In the genomic region with DNA sequence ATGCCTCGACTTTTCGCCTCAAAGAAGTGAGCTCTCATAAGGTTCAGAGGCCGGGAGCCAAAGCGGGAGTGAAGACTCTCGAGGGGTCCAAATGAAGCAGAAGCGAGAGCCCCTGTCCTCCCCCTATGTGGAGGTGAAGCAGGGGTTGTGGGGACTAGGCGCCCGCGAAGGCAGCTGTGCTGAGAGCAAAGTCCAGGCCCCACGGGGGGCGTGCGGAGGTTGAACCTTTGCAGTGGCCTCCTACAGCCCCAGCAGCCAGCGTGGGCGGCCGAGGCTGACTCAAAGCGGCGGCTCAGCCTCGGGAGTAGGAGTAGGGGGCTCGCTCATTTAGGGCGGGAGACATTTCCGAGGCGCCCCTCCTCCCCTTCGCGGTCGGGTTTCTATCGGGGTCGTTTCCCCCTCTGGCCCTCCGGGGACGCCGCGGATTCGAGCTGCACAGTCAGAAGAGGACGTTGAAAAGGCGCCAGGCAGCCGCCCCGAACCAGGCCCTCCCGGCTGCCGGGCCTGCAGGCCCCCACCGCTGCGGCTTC, we compare ENCODE assay signal across 8 cellular contexts. TPM values are rescaled to one million over a fixed set of nuclear protein-coding genes. Genes with fewer than 3 reads are reported as not detected.
DNase-seq lines count a peak whose midpoint lies in the region; ATAC-seq and TF ChIP-seq lines count a peak whose summit lies in the region.

No MANE protein-coding gene starts in this region.

- peak overlapping the region; percentile 34 for H3K27ac ChIP-seq in mammary epithelial cell (ENCODE audit: insufficient read depth, low read depth, low read length)
- peak overlapping the region; percentile 87 for H3K27ac ChIP-seq in mesenchymal stem cell (ENCODE audit: low read length, poor library complexity, severe bottlenecking)

- peak overlapping the region; percentile 93 for H2BK15ac ChIP-seq in mesenchymal stem cell (ENCODE audit: low read depth, poor library complexity, severe bottlenecking)

- no peaks in the 10 kb centered on the region for H4K20me1 ChIP-seq in mammary epithelial cell (ENCODE audit: insufficient read depth, low read length)

- peak overlapping the region; percentile 69 for H2BK5ac ChIP-seq in mesenchymal stem cell (ENCODE audit: low read depth, low read length, poor library complexity, severe bottlenecking)

- H3K23ac ChIP-seq in mesenchymal stem cell (ENCODE audit: low read length in 2 of 2), result peak overlapping the region in 1 of 2 experiments; percentile 72

- 2% methylated on average over 13 of the region's 40 CpGs for WGBS in mammary epithelial cell (ENCODE audit: low coverage, missing lambda C conversion rate)
- under 1% methylated on average over 39 of the region's 40 CpGs for WGBS in mesenchymal stem cell

- H2AK5ac ChIP-seq in mesenchymal stem cell (ENCODE audit: low read length, severe bottlenecking), result peak overlapping the region; percentile 73

- H3K4me1 Mint-ChIP-seq in stimulated activated naive B cell treated with anti-CD40 and anti-IgM and Interleukin-4, amounts not matched to agents 10 μg/mL and 1 μg/mL and 100 μg/mL, for 72 hours, result peaks cover 26 to 41% of the 10 kb centered on the region in 2 donors

- peaks cover 39% of the 10 kb centered on the region for H3K79me2 ChIP-seq in mammary epithelial cell (ENCODE audit: insufficient read depth, low read length)

- H3K9ac ChIP-seq in mammary epithelial cell (ENCODE audit: insufficient read depth, low read length) (peak overlapping the region; percentile 43), mesenchymal stem cell (ENCODE audit: low read length) (peak overlapping the region; percentile 94)

- CTCF ChIA-PET in mammary epithelial cell (lab: Charles Lee; ENCODE audit: low non-redundant PET), result no interaction called here

- H3K27me3 Mint-ChIP-seq in stimulated activated naive B cell treated with anti-CD40 and anti-IgM and Interleukin-4, amounts not matched to agents 10 μg/mL and 1 μg/mL and 100 μg/mL, for 72 hours, result no peaks in the 10 kb centered on the region

- dilution Hi-C loops in mammary epithelial cell (cut with HindIII; ENCODE audit: low sequenced_read_pairs), result no loop called here

- peak overlapping the region; percentile 95 for H3K27ac Mint-ChIP-seq in stimulated activated naive B cell treated with anti-CD40 and anti-IgM and Interleukin-4, amounts not matched to agents 10 μg/mL and 1 μg/mL and 100 μg/mL, for 72 hours

- H3K9me3 Mint-ChIP-seq in stimulated activated naive B cell treated with anti-CD40 and anti-IgM and Interleukin-4, amounts not matched to agents 10 μg/mL and 1 μg/mL and 100 μg/mL, for 72 hours, result no peaks in the 10 kb centered on the region

- no TSS peak for BruUV-seq in mammary epithelial cell (replicated peaks; lab: Mats Ljungman, UMichigan)

- H3K4me1 ChIP-seq in mammary epithelial cell (ENCODE audit: insufficient read depth, low read length), result peaks cover 30% of the 10 kb centered on the region
- peaks cover 9% of the 10 kb centered on the region for H3K4me1 ChIP-seq in mesenchymal stem cell (ENCODE audit: control insufficient read depth, insufficient read depth, low read depth, low read length)

- peak overlapping the region; percentile 94 for H2BK120ac ChIP-seq in mesenchymal stem cell (ENCODE audit: low read depth, low read length)

- H3K4me3 ChIP-seq in mammary epithelial cell (replicated peaks in 1 of 3; ENCODE audit: insufficient read depth in 1 of 3, low read depth in 2 of 3, low read length in 3 of 3) (peak overlapping the region; percentile 43 to 85 (median 44)), mesenchymal stem cell (ENCODE audit: insufficient read depth in 1 of 2, low read depth in 1 of 2, low read length in 2 of 2) (peak overlapping the region; percentile 87 to 98)

- H3K9me3 ChIP-seq in mammary epithelial cell (replicated peaks; ENCODE audit: insufficient read depth, low read length), result no peaks in the 10 kb centered on the region
- H3K9me3 ChIP-seq in mesenchymal stem cell (ENCODE audit: control insufficient read depth, low read length), result no peaks in the 10 kb centered on the region

- intact Hi-C loops in mammary epithelial cell (cut with micrococcal nuclease), result loop anchor here (2.0 to 10.0 kb wide), 6 partner anchors 28 to 268 kb away; no protein-coding TSS in a partner anchor

- H3K79me1 ChIP-seq in mesenchymal stem cell (replicated peaks; ENCODE audit: low read length, poor library complexity, severe bottlenecking), result peaks cover 4% of the 10 kb centered on the region

- H3K4me2 ChIP-seq in mammary epithelial cell (ENCODE audit: insufficient read depth, low read depth, low read length) (peak overlapping the region; percentile 94), mesenchymal stem cell (ENCODE audit: low read length, poor library complexity, severe bottlenecking) (peak overlapping the region; percentile 97)

- H3K27me3 ChIP-seq in mammary epithelial cell (ENCODE audit: insufficient read depth, low read length) (no peaks in the 10 kb centered on the region), mesenchymal stem cell (ENCODE audit: control insufficient read depth in 1 of 2, insufficient read depth in 1 of 2, low read length in 2 of 2) (no peaks in the 10 kb centered on the region)

- in situ Hi-C loops in mammary epithelial cell (cut with MboI; ENCODE audit: low sequenced_read_pairs in 2 of 2), result no loop called here

- ATAC-seq in HG02588 (IDR thresholded peaks at IDR 0.05; ENCODE audit: unreplicated experiment), result peak; percentile 36
- ATAC-seq in stimulated activated naive B cell treated with anti-CD40 and anti-IgM and Interleukin-4, amounts not matched to agents 10 μg/mL and 1 μg/mL and 100 μg/mL, for 72 hours (replicated peaks), result peak; percentile 49 to 51

- H3K18ac ChIP-seq in mesenchymal stem cell (ENCODE audit: low read depth in 1 of 2, low read length in 2 of 2), result peak overlapping the region; percentile 98 to 99

- H3K36me3 ChIP-seq in mammary epithelial cell (ENCODE audit: insufficient read depth, low read length) (no peaks in the 10 kb centered on the region), mesenchymal stem cell (ENCODE audit: control insufficient read depth in 1 of 2, insufficient read depth in 2 of 2, low read depth in 1 of 2, low read length in 2 of 2) (no peaks in the 10 kb centered on the region)

- DNase-seq in DMS 273 (lab: John Stamatoyannopoulos, UW; ENCODE audit: unreplicated experiment) (peak; percentile 80), DMS 273 treated with DMSO at 0.1 percent for 48 hours (lab: John Stamatoyannopoulos, UW) (no peak), NCI-H69 (lab: John Stamatoyannopoulos, UW) (peak; percentile 76), mammary epithelial cell (no peak), mesenchymal stem cell (no peak), ecto neural progenitor cell (ENCODE audit: low spot score) (no peak)
- DNase-seq in stimulated activated naive B cell treated with anti-CD40 and anti-IgM and Interleukin-4, amounts not matched to agents 10 μg/mL and 1 μg/mL and 100 μg/mL, for 72 hours, result no peak

- TF ChIP-seq CTCF in mammary epithelial cell (conservative IDR thresholded peaks at IDR 0.05 in 1 of 2, IDR thresholded peaks at IDR 0.05 in 1 of 2; ENCODE audit: extremely low read depth in 1 of 2, insufficient read depth in 1 of 2, low read depth in 1 of 2, low read length in 2 of 2), result no peak

- H3K4ac ChIP-seq in mesenchymal stem cell (ENCODE audit: low read depth in 1 of 2, low read length in 2 of 2), result peak overlapping the region; percentile 97 to 98

- peak overlapping the region; percentile 96 for H4K8ac ChIP-seq in mesenchymal stem cell (ENCODE audit: low read length)

- H3K36me3 Mint-ChIP-seq in stimulated activated naive B cell treated with anti-CD40 and anti-IgM and Interleukin-4, amounts not matched to agents 10 μg/mL and 1 μg/mL and 100 μg/mL, for 72 hours, result no peaks in the 10 kb centered on the region

- H2AFZ ChIP-seq in mammary epithelial cell (ENCODE audit: low read depth, low read length) (peak overlapping the region; percentile 95), mesenchymal stem cell (ENCODE audit: low read depth, low read length) (peak overlapping the region; percentile 76)

- H4K91ac ChIP-seq in mesenchymal stem cell (ENCODE audit: low read length), result peak overlapping the region; percentile 98

- peak overlapping the region; percentile 70 to 93 for H2BK12ac ChIP-seq in mesenchymal stem cell (ENCODE audit: low read length in 2 of 2)

- H3K4me3 Mint-ChIP-seq in stimulated activated naive B cell treated with anti-CD40 and anti-IgM and Interleukin-4, amounts not matched to agents 10 μg/mL and 1 μg/mL and 100 μg/mL, for 72 hours, result no peak overlapping the region

- peak overlapping the region in 1 of 2 experiments; percentile 96 for H3K14ac ChIP-seq in mesenchymal stem cell (ENCODE audit: low read length in 2 of 2)

RNA-seq across cellular contexts. Expression of a gene that starts 0.5 kb away (rescaled TPM):
- 10 to 100 TPM; 24.8 to 67.5 TPM for total RNA-seq in mammary epithelial cell
- 102 TPM for polyA plus RNA-seq in mammary epithelial cell
- 15.7 TPM for polyA minus RNA-seq in mammary epithelial cell
- 75.7 TPM for polyA plus RNA-seq in mesenchymal stem cell (2013, experiment 1 of 2)
- 72.5 TPM for polyA plus RNA-seq in mesenchymal stem cell (2013, experiment 2 of 2)

Comparison
In these comparisons a context has a peak if more than half of its experiments do, and no peak if none do; other contexts are left out.
1. DNase-seq: peak in DMS 273 (single experiment) and NCI-H69 (single experiment); none in DMS 273 treated with DMSO at 0.1 percent for 48 hours (single experiment), mammary epithelial cell (single experiment), mesenchymal stem cell (single experiment), stimulated activated naive B cell treated with anti-CD40 and anti-IgM and Interleukin-4, amounts not matched to agents 10 μg/mL and 1 μg/mL and 100 μg/mL, for 72 hours (single experiment) and ecto neural progenitor cell (single experiment).